ENCODE assay signal across 8 cellular contexts in the genomic region with DNA sequence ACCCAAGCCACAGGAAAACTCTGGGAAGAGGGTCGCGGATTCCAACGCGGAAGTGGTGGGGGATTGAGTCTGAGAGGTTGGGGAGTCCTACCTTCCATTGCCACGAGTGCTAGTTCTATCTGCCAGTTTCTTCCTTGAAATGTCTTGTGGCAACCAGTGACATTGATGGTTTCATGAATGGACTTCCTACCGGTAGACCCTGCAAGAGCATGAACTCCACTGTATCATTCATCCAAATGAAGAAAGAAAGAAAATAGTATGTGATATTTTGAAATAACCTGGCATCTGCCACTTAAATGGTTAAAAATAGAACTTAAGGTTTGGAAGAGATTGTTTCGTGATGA. TPM values are rescaled to one million over a fixed set of nuclear protein-coding genes. Genes with fewer than 3 reads are reported as not detected.
DNase-seq lines count a peak whose midpoint lies in the region; ATAC-seq and TF ChIP-seq lines count a peak whose summit lies in the region.

No MANE protein-coding gene starts in this region.

- H3K9me2 ChIP-seq in SK-N-SH: no peaks in the 10 kb centered on the region

- H3K36me3 ChIP-seq in SK-N-SH (replicated peaks in 1 of 2; ENCODE audit: control insufficient read depth in 1 of 2, insufficient read depth in 2 of 2, low read length in 1 of 2) (no peaks in the 10 kb centered on the region), gastrocnemius medialis (no peaks in the 10 kb centered on the region)

- H3K27me3 ChIP-seq in SK-N-SH (ENCODE audit: insufficient read depth) (no peaks in the 10 kb centered on the region), gastrocnemius medialis (no peaks in the 10 kb centered on the region)

- intact Hi-C loops in gastrocnemius medialis (cut with DNase I; ENCODE audit: low total_unique reads): loop anchor here (5.0 to 10.0 kb wide), 3 partner anchors 346 to 1041 kb away; a partner anchor contains a TSS

- DNase-seq in AML-193 (lab: John Stamatoyannopoulos, UW): peak; percentile 34 to 36
- no peak for DNase-seq in SK-N-SH
- peak; percentile 7 for DNase-seq in foreskin melanocyte
- no peak for DNase-seq in gastrocnemius medialis
- no peak for DNase-seq in AG08395 (ENCODE audit: low spot score)
- no peak for DNase-seq in stimulated activated naive CD4-positive, alpha-beta T cell treated with Interleukin-2 at 50 U/mL for 16 hours (lab: John Stamatoyannopoulos, UW)

- TF ChIP-seq RAD21 in SK-N-SH (IDR thresholded peaks at IDR 0.05; ENCODE audit: low read length): no peak

- no peak for TF ChIP-seq POLR2A in gastrocnemius medialis (IDR thresholded peaks at IDR 0.05)

- peak overlapping the region; percentile 73 for H3K9ac ChIP-seq in SK-N-SH

- H3F3A ChIP-seq in SK-N-SH (replicated peaks; ENCODE audit: insufficient read depth): peaks cover 3% of the 10 kb centered on the region

- H3K4me3 ChIP-seq in SK-N-SH (ENCODE audit: low read depth in 2 of 2, low read length in 1 of 2): peak overlapping the region; percentile 95 to 100
- H3K4me3 ChIP-seq in gastrocnemius medialis: peak overlapping the region; percentile 89 to 97 (median 92)

- TF ChIP-seq EP300 in SK-N-SH (IDR thresholded peaks at IDR 0.05; ENCODE audit: borderline replicate concordance in 1 of 2, low read depth in 1 of 2, low read length in 1 of 2): no peak

- POLR2A ChIA-PET in SK-N-SH (lab: Yijun Ruan, JAX): interaction anchor here (0.9 kb wide), 1 partner anchor 285 kb away, joined by 3 read pairs; no protein-coding TSS in a partner anchor

- H4K20me1 ChIP-seq in SK-N-SH (ENCODE audit: insufficient read depth): no peaks in the 10 kb centered on the region

- TF ChIP-seq CTCF in SK-N-SH (IDR thresholded peaks at IDR 0.05) (no peak), gastrocnemius medialis (IDR thresholded peaks at IDR 0.05 in 4 of 5, conservative IDR thresholded peaks at IDR 0.05 in 1 of 5) (no peak)

- H3K4me1 ChIP-seq in SK-N-SH (ENCODE audit: control insufficient read depth in 1 of 2, insufficient read depth in 2 of 2, low read depth in 1 of 2, low read length in 1 of 2) (peaks cover 0 to 6% of the 10 kb centered on the region in 2 experiments; a peak in 1 of 4 replicates), gastrocnemius medialis (peaks cover 21 to 25% of the 10 kb centered on the region in 2 donors)

- 18% methylated on average over 3 of the region's 7 CpGs for WGBS in SK-N-SH (ENCODE audit: low lambda C conversion rate)

- ATAC-seq in GM19035 (IDR thresholded peaks at IDR 0.05; ENCODE audit: unreplicated experiment) (peak; percentile 17), HG03139 (IDR thresholded peaks at IDR 0.05; ENCODE audit: unreplicated experiment) (peak; percentile 19), gastrocnemius medialis (peak; percentile 15 to 18)

- peak overlapping the region; percentile 100 for H2AFZ ChIP-seq in SK-N-SH (ENCODE audit: low read depth)

- H3K79me2 ChIP-seq in SK-N-SH (ENCODE audit: insufficient read depth): peaks cover 27% of the 10 kb centered on the region

- CTCF ChIA-PET in SK-N-SH (lab: Yijun Ruan, JAX): interaction anchor here (1.4 to 1.7 kb wide), 4 partner anchors 12 to 574 kb away, joined by 3 to 4 read pairs (median 4); no protein-coding TSS in a partner anchor

- in situ Hi-C loops in gastrocnemius medialis (cut with MboI; ENCODE audit: low sequenced_read_pairs in 4 of 4): no loop called here

- H3K4me2 ChIP-seq in SK-N-SH: peak overlapping the region; percentile 100

- H3K9me3 ChIP-seq in SK-N-SH (no peaks in the 10 kb centered on the region), gastrocnemius medialis (no peaks in the 10 kb centered on the region)

- H3K27ac ChIP-seq in SK-N-SH (ENCODE audit: low read depth in 2 of 2, low read length in 1 of 2) (no peak overlapping the region), gastrocnemius medialis (peak overlapping the region; percentile 85 to 90 (median 87))

TF ChIP-seq in SK-N-SH, 30 proteins besides CTCF, POLR2A, EP300 and RAD21 (continues in another document):
- TF ChIP-seq FOXM1 (IDR thresholded peaks at IDR 0.05; ENCODE audit: low read depth) (no peak), EZH2phosphoT487 (IDR thresholded peaks at IDR 0.05; ENCODE audit: borderline replicate concordance, low read depth) (no peak), TCF12 (IDR thresholded peaks at IDR 0.05) (no peak), YY1 (IDR thresholded peaks at IDR 0.05; ENCODE audit: low read depth) (no peak), MEF2A (IDR thresholded peaks at IDR 0.05; ENCODE audit: borderline replicate concordance, low read depth) (no peak), FOXJ3 (CRISPR knock-in tag; IDR thresholded peaks at IDR 0.05) (no peak), ELF1 (IDR thresholded peaks at IDR 0.05) (no peak), POLR2AphosphoS5 (IDR thresholded peaks at IDR 0.05; ENCODE audit: low read depth, low read length) (no peak), CHD2 (IDR thresholded peaks at IDR 0.05; ENCODE audit: low read length, partially characterized antibody) (no peak), JUND (IDR thresholded peaks at IDR 0.05) (no peak), SMC3 (IDR thresholded peaks at IDR 0.05; ENCODE audit: low read depth, low read length) (no peak), GATA2 (CRISPR knock-in tag; IDR thresholded peaks at IDR 0.05) (no peak)
- TF ChIP-seq, protein P1, sequence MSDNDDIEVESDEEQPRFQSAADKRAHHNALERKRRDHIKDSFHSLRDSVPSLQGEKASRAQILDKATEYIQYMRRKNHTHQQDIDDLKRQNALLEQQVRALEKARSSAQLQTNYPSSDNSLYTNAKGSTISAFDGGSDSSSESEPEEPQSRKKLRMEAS (IDR thresholded peaks at IDR 0.05; ENCODE audit: low read depth): no peak
- TF ChIP-seq, protein P2, sequence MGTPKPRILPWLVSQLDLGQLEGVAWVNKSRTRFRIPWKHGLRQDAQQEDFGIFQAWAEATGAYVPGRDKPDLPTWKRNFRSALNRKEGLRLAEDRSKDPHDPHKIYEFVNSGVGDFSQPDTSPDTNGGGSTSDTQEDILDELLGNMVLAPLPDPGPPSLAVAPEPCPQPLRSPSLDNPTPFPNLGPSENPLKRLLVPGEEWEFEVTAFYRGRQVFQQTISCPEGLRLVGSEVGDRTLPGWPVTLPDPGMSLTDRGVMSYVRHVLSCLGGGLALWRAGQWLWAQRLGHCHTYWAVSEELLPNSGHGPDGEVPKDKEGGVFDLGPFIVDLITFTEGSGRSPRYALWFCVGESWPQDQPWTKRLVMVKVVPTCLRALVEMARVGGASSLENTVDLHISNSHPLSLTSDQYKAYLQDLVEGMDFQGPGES (IDR thresholded peaks at IDR 0.05; ENCODE audit: low read depth, low read length): no peak
- TF ChIP-seq, protein P3, sequence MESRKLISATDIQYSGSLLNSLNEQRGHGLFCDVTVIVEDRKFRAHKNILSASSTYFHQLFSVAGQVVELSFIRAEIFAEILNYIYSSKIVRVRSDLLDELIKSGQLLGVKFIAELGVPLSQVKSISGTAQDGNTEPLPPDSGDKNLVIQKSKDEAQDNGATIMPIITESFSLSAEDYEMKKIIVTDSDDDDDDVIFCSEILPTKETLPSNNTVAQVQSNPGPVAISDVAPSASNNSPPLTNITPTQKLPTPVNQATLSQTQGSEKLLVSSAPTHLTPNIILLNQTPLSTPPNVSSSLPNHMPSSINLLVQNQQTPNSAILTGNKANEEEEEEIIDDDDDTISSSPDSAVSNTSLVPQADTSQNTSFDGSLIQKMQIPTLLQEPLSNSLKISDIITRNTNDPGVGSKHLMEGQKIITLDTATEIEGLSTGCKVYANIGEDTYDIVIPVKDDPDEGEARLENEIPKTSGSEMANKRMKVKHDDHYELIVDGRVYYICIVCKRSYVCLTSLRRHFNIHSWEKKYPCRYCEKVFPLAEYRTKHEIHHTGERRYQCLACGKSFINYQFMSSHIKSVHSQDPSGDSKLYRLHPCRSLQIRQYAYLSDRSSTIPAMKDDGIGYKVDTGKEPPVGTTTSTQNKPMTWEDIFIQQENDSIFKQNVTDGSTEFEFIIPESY (IDR thresholded peaks at IDR 0.05; ENCODE audit: borderline replicate concordance, low read depth): no peak
- TF ChIP-seq, protein P4, sequence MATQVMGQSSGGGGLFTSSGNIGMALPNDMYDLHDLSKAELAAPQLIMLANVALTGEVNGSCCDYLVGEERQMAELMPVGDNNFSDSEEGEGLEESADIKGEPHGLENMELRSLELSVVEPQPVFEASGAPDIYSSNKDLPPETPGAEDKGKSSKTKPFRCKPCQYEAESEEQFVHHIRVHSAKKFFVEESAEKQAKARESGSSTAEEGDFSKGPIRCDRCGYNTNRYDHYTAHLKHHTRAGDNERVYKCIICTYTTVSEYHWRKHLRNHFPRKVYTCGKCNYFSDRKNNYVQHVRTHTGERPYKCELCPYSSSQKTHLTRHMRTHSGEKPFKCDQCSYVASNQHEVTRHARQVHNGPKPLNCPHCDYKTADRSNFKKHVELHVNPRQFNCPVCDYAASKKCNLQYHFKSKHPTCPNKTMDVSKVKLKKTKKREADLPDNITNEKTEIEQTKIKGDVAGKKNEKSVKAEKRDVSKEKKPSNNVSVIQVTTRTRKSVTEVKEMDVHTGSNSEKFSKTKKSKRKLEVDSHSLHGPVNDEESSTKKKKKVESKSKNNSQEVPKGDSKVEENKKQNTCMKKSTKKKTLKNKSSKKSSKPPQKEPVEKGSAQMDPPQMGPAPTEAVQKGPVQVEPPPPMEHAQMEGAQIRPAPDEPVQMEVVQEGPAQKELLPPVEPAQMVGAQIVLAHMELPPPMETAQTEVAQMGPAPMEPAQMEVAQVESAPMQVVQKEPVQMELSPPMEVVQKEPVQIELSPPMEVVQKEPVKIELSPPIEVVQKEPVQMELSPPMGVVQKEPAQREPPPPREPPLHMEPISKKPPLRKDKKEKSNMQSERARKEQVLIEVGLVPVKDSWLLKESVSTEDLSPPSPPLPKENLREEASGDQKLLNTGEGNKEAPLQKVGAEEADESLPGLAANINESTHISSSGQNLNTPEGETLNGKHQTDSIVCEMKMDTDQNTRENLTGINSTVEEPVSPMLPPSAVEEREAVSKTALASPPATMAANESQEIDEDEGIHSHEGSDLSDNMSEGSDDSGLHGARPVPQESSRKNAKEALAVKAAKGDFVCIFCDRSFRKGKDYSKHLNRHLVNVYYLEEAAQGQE (IDR thresholded peaks at IDR 0.05; ENCODE audit: low read depth, low read length): no peak
- TF ChIP-seq, protein P5, sequence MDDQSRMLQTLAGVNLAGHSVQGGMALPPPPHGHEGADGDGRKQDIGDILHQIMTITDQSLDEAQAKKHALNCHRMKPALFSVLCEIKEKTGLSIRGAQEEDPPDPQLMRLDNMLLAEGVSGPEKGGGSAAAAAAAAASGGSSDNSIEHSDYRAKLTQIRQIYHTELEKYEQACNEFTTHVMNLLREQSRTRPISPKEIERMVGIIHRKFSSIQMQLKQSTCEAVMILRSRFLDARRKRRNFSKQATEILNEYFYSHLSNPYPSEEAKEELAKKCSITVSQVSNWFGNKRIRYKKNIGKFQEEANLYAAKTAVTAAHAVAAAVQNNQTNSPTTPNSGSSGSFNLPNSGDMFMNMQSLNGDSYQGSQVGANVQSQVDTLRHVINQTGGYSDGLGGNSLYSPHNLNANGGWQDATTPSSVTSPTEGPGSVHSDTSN (IDR thresholded peaks at IDR 0.05): no peak

RNA-seq across cellular contexts. Expression of a gene that starts 1.1 kb away (rescaled TPM):
- polyA plus RNA-seq in SK-N-SH (2012; rRNA removed): 3.3 and 4.8 TPM in 2 replicates
- 4.4 and 4.5 TPM in 2 replicates for polyA plus RNA-seq in SK-N-SH (2012; cell fraction: cytosol; rRNA removed)
- 2.3 and 5.6 TPM in 2 replicates for polyA plus RNA-seq in SK-N-SH (2012; cell fraction: nucleus; rRNA removed)
- total RNA-seq in gastrocnemius medialis: 1 to 10 TPM; 2.1 to 6.0 (median 2.3) TPM

Comparison
In these comparisons a context has a peak if more than half of its experiments do, and no peak if none do; other contexts are left out.
1. DNase-seq: peak in AML-193 (2 of 2) and foreskin melanocyte (single experiment); none in SK-N-SH (single experiment), gastrocnemius medialis (0 of 2), AG08395 (single experiment) and stimulated activated naive CD4-positive, alpha-beta T cell treated with Interleukin-2 at 50 U/mL for 16 hours (single experiment).
2. H3K27ac ChIP-seq: peak in gastrocnemius medialis (4 of 4); none in SK-N-SH (0 of 2).
3. Peak in every context shown above with its lines, with median percentiles within 50 percentile points of each other: ATAC-seq.